Comparison of ENCODE assay signal across 8 cellular contexts in genomic region chr7:44325181-44325671, GRCh38. TPM values are rescaled to one million over a fixed set of nuclear protein-coding genes. Genes with fewer than 3 reads are reported as not detected.
DNase-seq lines count a peak whose midpoint lies in the region; ATAC-seq and TF ChIP-seq lines count a peak whose summit lies in the region.

CAMK2B (minus strand) TSS chr7:44325594; CDS start chr7:44325421, 173 bp downstream.

- peaks cover 31% of the 10 kb centered on the region; the same call in 1 of the 2 replicates for H3K27me3 ChIP-seq in H9 (ENCODE audit: insufficient read depth, low read length)

- H3K4me3 ChIP-seq in retinal pigment epithelial cell (ENCODE audit: low read length), result peak within 1 kb of the TSS; percentile 25

- peaks cover 11 to 25% of the 10 kb centered on the region in 2 experiments for H3K4me1 Mint-ChIP-seq in H9
- peaks cover 6% of the 10 kb centered on the region for H3K4me1 Mint-ChIP-seq in T-helper 17 cell
- peaks cover 26% of the 10 kb centered on the region for H3K4me1 Mint-ChIP-seq in glutamatergic neuron (ENCODE audit: low read depth, unreplicated experiment)

- ATAC-seq in T-helper 17 cell, result no peak
- ATAC-seq in HG03354 (IDR thresholded peaks at IDR 0.05; ENCODE audit: poor library complexity, severe bottlenecking, unreplicated experiment), result no peak
- ATAC-seq in GM21390 (IDR thresholded peaks at IDR 0.05; ENCODE audit: unreplicated experiment), result no peak
- no peak for ATAC-seq in GM18861 (IDR thresholded peaks at IDR 0.05; ENCODE audit: unreplicated experiment)
- ATAC-seq in HG03432 (IDR thresholded peaks at IDR 0.05; ENCODE audit: unreplicated experiment), result no peak

- peaks cover 5% of the 10 kb centered on the region for H3K23me2 ChIP-seq in H9 (ENCODE audit: insufficient read length, low read depth, low read length, poor library complexity, severe bottlenecking)

- H3K4me3 Mint-ChIP-seq in H9 (peak within 1 kb of the TSS; percentile 73 to 89), T-helper 17 cell (peak within 1 kb of the TSS; percentile 93), glutamatergic neuron (ENCODE audit: unreplicated experiment) (peak within 1 kb of the TSS; percentile 94)

- H2AFZ ChIP-seq in H9 (ENCODE audit: low read length), result no peak within 1 kb of the TSS

- no peak for DNase-seq in H9
- no peak for DNase-seq in T-helper 17 cell
- peak; percentile 49 for DNase-seq in glutamatergic neuron
- no peak for DNase-seq in retinal pigment epithelial cell (ENCODE audit: low read depth)

- WGBS in H9 (ENCODE audit: extremely low coverage, insufficient read length, low lambda C conversion rate), result no CpG with 5 or more reads among the region's 89 CpGs

- TF ChIP-seq CTCF in H9 (conservative IDR thresholded peaks at IDR 0.05), result no peak
- no peak for TF ChIP-seq CTCF in glutamatergic neuron (IDR thresholded peaks at IDR 0.05; ENCODE audit: partially characterized antibody, unreplicated experiment)
- TF ChIP-seq CTCF in retinal pigment epithelial cell (conservative IDR thresholded peaks at IDR 0.05; ENCODE audit: low read depth, low read length), result no peak

- no peak within 1 kb of the TSS for H3K18ac ChIP-seq in H9 (ENCODE audit: insufficient read length, low read depth, low read length)

- no peak within 1 kb of the TSS for H3K9ac ChIP-seq in H9 (ENCODE audit: extremely low read depth, insufficient read length, low read length)

- H3K14ac ChIP-seq in H9 (ENCODE audit: insufficient read depth, low read length), result no peak within 1 kb of the TSS

- H2AK5ac ChIP-seq in H9 (ENCODE audit: insufficient read length, low read length), result no peak within 1 kb of the TSS

- no peak within 1 kb of the TSS for H4K8ac ChIP-seq in H9 (replicated peaks; ENCODE audit: insufficient read length, low read depth, low read length)

- no peak within 1 kb of the TSS for H3T11ph ChIP-seq in H9 (ENCODE audit: low read length)

- no peak within 1 kb of the TSS for H2BK15ac ChIP-seq in H9 (ENCODE audit: low read depth, low read length)

- no peaks in the 10 kb centered on the region for H3K79me1 ChIP-seq in H9 (ENCODE audit: insufficient read depth, low read depth, low read length, poor library complexity, severe bottlenecking)

- H3K36me3 Mint-ChIP-seq in H9 (ENCODE audit: insufficient read depth in 1 of 3, low read depth in 3 of 3), result no peaks in the 10 kb centered on the region; a peak in 1 of 7 replicates
- peaks cover 8% of the 10 kb centered on the region for H3K36me3 Mint-ChIP-seq in T-helper 17 cell (ENCODE audit: low read depth)
- H3K36me3 Mint-ChIP-seq in glutamatergic neuron (ENCODE audit: unreplicated experiment), result no peaks in the 10 kb centered on the region

- H4K20me1 ChIP-seq in H9 (ENCODE audit: control insufficient read depth, insufficient read depth, insufficient read length), result no peaks in the 10 kb centered on the region

- H4K91ac ChIP-seq in H9 (ENCODE audit: insufficient read length, low read depth, low read length), result no peak within 1 kb of the TSS

- H3K4ac ChIP-seq in H9 (ENCODE audit: low read depth, low read length), result no peak within 1 kb of the TSS

- H3K9me3 ChIP-seq in H9 (ENCODE audit: control insufficient read depth, low read depth, low read length), result no peaks in the 10 kb centered on the region
- H3K9me3 ChIP-seq in T-helper 17 cell (ENCODE audit: control insufficient read depth, low read length, poor library complexity, severe bottlenecking), result no peaks in the 10 kb centered on the region

- H3K27ac Mint-ChIP-seq in H9 (no peak within 1 kb of the TSS; a peak in 1 of 7 replicates), T-helper 17 cell (no peak within 1 kb of the TSS), glutamatergic neuron (ENCODE audit: unreplicated experiment) (peak within 1 kb of the TSS; percentile 90)

- peaks cover 78% of the 10 kb centered on the region for H3K27me3 Mint-ChIP-seq in H9 (ENCODE audit: low read depth)
- peaks cover 53% of the 10 kb centered on the region for H3K27me3 Mint-ChIP-seq in T-helper 17 cell
- peaks cover 13% of the 10 kb centered on the region for H3K27me3 Mint-ChIP-seq in glutamatergic neuron (ENCODE audit: unreplicated experiment)

- H3K56ac ChIP-seq in H9 (ENCODE audit: insufficient read length, low read depth, low read length), result no peak within 1 kb of the TSS

- H2BK5ac ChIP-seq in H9 (ENCODE audit: insufficient read length, low read length), result no peak within 1 kb of the TSS

- H3K23ac ChIP-seq in H9 (ENCODE audit: insufficient read length, low read depth, low read length), result no peak within 1 kb of the TSS

- no peak within 1 kb of the TSS for H3K27ac ChIP-seq in H9 (ENCODE audit: insufficient read length, low read depth, low read length)

- no peak within 1 kb of the TSS for H2BK12ac ChIP-seq in H9 (ENCODE audit: insufficient read length, low read depth, low read length)

- no peaks in the 10 kb centered on the region for H3K79me2 ChIP-seq in H9 (ENCODE audit: insufficient read depth, low read length)

- no peaks in the 10 kb centered on the region; a peak in 1 of 5 replicates for H3K9me3 Mint-ChIP-seq in H9
- H3K9me3 Mint-ChIP-seq in glutamatergic neuron (ENCODE audit: unreplicated experiment), result peaks cover 10% of the 10 kb centered on the region

- no peaks in the 10 kb centered on the region for H3K4me1 ChIP-seq in H9 (ENCODE audit: insufficient read depth, low read length)

- no peak within 1 kb of the TSS for H4K5ac ChIP-seq in H9 (ENCODE audit: insufficient read length, low read depth, low read length)

- H2BK120ac ChIP-seq in H9 (ENCODE audit: low read depth, low read length, poor library complexity, severe bottlenecking), result no peak within 1 kb of the TSS

- H2BK20ac ChIP-seq in H9 (ENCODE audit: low read depth, low read length, poor library complexity, severe bottlenecking), result no peak within 1 kb of the TSS

- H3K4me2 ChIP-seq in H9 (ENCODE audit: insufficient read depth, insufficient read length, low read length), result peak within 1 kb of the TSS; percentile 41

RNA-seq across cellular contexts. Expression of gene CAMK2B, which starts in this region (rescaled TPM):
- total RNA-seq in H9 (2021), result 0.17 and 0.24 TPM in 2 replicates
- total RNA-seq in T-helper 17 cell, result under 1 TPM in 1 of 2 donors, not detected in 1; 0.31 TPM
- total RNA-seq in glutamatergic neuron (ENCODE audit: unreplicated experiment), result 55.1 TPM

Comparison
In these comparisons a context has a peak if more than half of its experiments do, and no peak if none do; other contexts are left out.
1. RNA of gene CAMK2B (total RNA-seq): 55.1 TPM in glutamatergic neuron (single experiment); 0.31 TPM in T-helper 17 cell and 0.17 to 0.24 TPM in H9; every median in the first group is over 10 times any median in the second.
2. Peak in every context shown above with its lines, with median percentiles within 50 percentile points of each other: H3K4me3 Mint-ChIP-seq.